Comparison of ENCODE assay signal across 8 cellular contexts in genomic region chr16:72848759-72849664, GRCh38.
DNase-seq lines count a peak whose midpoint lies in the region; TF ChIP-seq lines count a peak whose summit lies in the region.

No MANE protein-coding gene starts in this region.

- TF ChIP-seq CTCF in AG04449 (IDR thresholded peaks at IDR 0.05; ENCODE audit: insufficient read depth, low read length, missing control alignments) (no peak), VCaP (conservative IDR thresholded peaks at IDR 0.05) (no peak), left ventricle myocardium inferior (IDR thresholded peaks at IDR 0.05; ENCODE audit: borderline replicate concordance) (no peak), sigmoid colon (IDR thresholded peaks at IDR 0.05) (no peak)

- H3K36me3 ChIP-seq in left ventricle myocardium inferior (no peaks in the 10 kb centered on the region), sigmoid colon (no peaks in the 10 kb centered on the region)

- peak in 1 of 4 donors; percentile 56 for TF ChIP-seq EP300 in sigmoid colon (IDR thresholded peaks at IDR 0.05)

- H3K4me1 ChIP-seq in left ventricle myocardium inferior: peaks cover 91% of the 10 kb centered on the region
- H3K4me1 ChIP-seq in sigmoid colon: peaks cover 0 to 53% (median 39%) of the 10 kb centered on the region in 4 donors

- WGBS in sigmoid colon, 2 donors: 22 to 45% methylated on average over 24 of the region's 24 CpGs

- peaks cover 3% of the 10 kb centered on the region for H3K27me3 Mint-ChIP-seq in activated CD4-positive, alpha-beta memory T cell treated with anti-CD3 and anti-CD28 coated beads, Interleukin-2, amount 10 ng/mL, durations not matched to agents 7 days and 5 days

- CTCF ChIA-PET in AG04449 (lab: Yijun Ruan, JAX): interaction anchor here (0.7 to 9.8 kb wide), 6 partner anchors 8 to 622 kb away, joined by 3 to 123 read pairs (median 3); no protein-coding TSS in a partner anchor
- CTCF ChIA-PET in activated CD4-positive, alpha-beta memory T cell treated with anti-CD3 and anti-CD28 coated beads, Interleukin-2, amount 10 ng/mL, durations not matched to agents 7 days and 5 days (lab: Charles Lee): interaction anchor here (1.8 to 3.5 kb wide), 2 partner anchors 16 to 17 kb away, joined by 9 to 13 read pairs; no protein-coding TSS in a partner anchor

- intact Hi-C loops in left ventricle myocardium inferior (cut with micrococcal nuclease) (loop anchor here (10.0 kb wide), 1 partner anchor 86 kb away; no protein-coding TSS in a partner anchor), sigmoid colon (cut with DNase I) (loop anchor here (5.0 kb wide), 2 partner anchors 88 to 198 kb away; partner anchors contain the start of gene ZFHX3)

- no peak overlapping the region for H3K4me3 Mint-ChIP-seq in activated CD4-positive, alpha-beta memory T cell treated with anti-CD3 and anti-CD28 coated beads, Interleukin-2, amount 10 ng/mL, durations not matched to agents 7 days and 5 days

- no peaks in the 10 kb centered on the region for H3K27me3 ChIP-seq in left ventricle myocardium inferior (ENCODE audit: low read depth)
- no peaks in the 10 kb centered on the region for H3K27me3 ChIP-seq in sigmoid colon

- no peaks in the 10 kb centered on the region for H3K9me3 Mint-ChIP-seq in activated CD4-positive, alpha-beta memory T cell treated with anti-CD3 and anti-CD28 coated beads, Interleukin-2, amount 10 ng/mL, durations not matched to agents 7 days and 5 days

- DNase-seq in AG04449 (ENCODE audit: low read depth, low spot score) (peak; percentile 62), KBM-7 (peak; percentile 66), left ventricle myocardium inferior (peak; percentile 90), sigmoid colon (peak; percentile 94), GM19238 (ENCODE audit: insufficient read length, low spot score) (no peak)
- DNase-seq in activated CD8-positive, alpha-beta memory T cell treated with anti-CD3 and anti-CD28 coated beads, Interleukin-2, amount 50 U/mL, for 48 hours: no peak
- DNase-seq in activated CD4-positive, alpha-beta memory T cell treated with anti-CD3 and anti-CD28 coated beads, Interleukin-2, amount 10 ng/mL, durations not matched to agents 7 days and 5 days: no peak

- POLR2A ChIA-PET in AG04449 (lab: Yijun Ruan, JAX): interaction anchor here (0.7 to 1.0 kb wide), 2 partner anchors 190 to 365 kb away, joined by 3 read pairs; no protein-coding TSS in a partner anchor
- POLR2A ChIA-PET in activated CD4-positive, alpha-beta memory T cell treated with anti-CD3 and anti-CD28 coated beads, Interleukin-2, amount 10 ng/mL, durations not matched to agents 7 days and 5 days (lab: Charles Lee): no interaction called here

- no peak overlapping the region for H3K27ac Mint-ChIP-seq in activated CD4-positive, alpha-beta memory T cell treated with anti-CD3 and anti-CD28 coated beads, Interleukin-2, amount 10 ng/mL, durations not matched to agents 7 days and 5 days

- peak overlapping the region; percentile 34 for H3K27ac ChIP-seq in VCaP
- H3K27ac ChIP-seq in left ventricle myocardium inferior (replicated peaks): peak overlapping the region; percentile 81
- H3K27ac ChIP-seq in sigmoid colon: peak overlapping the region; percentile 56 to 79 (median 68)

- peaks cover 18% of the 10 kb centered on the region for H3K4me1 Mint-ChIP-seq in activated CD4-positive, alpha-beta memory T cell treated with anti-CD3 and anti-CD28 coated beads, Interleukin-2, amount 10 ng/mL, durations not matched to agents 7 days and 5 days

- no peaks in the 10 kb centered on the region for H3K36me3 Mint-ChIP-seq in activated CD4-positive, alpha-beta memory T cell treated with anti-CD3 and anti-CD28 coated beads, Interleukin-2, amount 10 ng/mL, durations not matched to agents 7 days and 5 days (ENCODE audit: low read depth)

- TF ChIP-seq POLR2A in sigmoid colon (IDR thresholded peaks at IDR 0.05): no peak

- no peaks in the 10 kb centered on the region for H3K9me3 ChIP-seq in left ventricle myocardium inferior (replicated peaks)
- no peaks in the 10 kb centered on the region for H3K9me3 ChIP-seq in sigmoid colon

- in situ Hi-C loops in KBM-7 (cut with MboI; ENCODE audit: low pct_unique_long_range_greater_than_20kb, low sequenced_read_pairs): loop anchor here (25.0 kb wide), 1 partner anchor 338 kb away; no protein-coding TSS in a partner anchor

- H3K4me3 ChIP-seq in AG04449 (ENCODE audit: low read depth, low read length) (peak overlapping the region; percentile 8), left ventricle myocardium inferior (peak overlapping the region; percentile 52), sigmoid colon (peak overlapping the region in 2 of 4 donors; percentile 2 to 13)

Comparison
In these comparisons a context has a peak if more than half of its experiments do, and no peak if none do; other contexts are left out.
1. DNase-seq: peak in AG04449 (single experiment), KBM-7 (single experiment), left ventricle myocardium inferior (single experiment) and sigmoid colon (single experiment); none in activated CD8-positive, alpha-beta memory T cell treated with anti-CD3 and anti-CD28 coated beads, Interleukin-2, amount 50 U/mL, for 48 hours (single experiment), GM19238 (single experiment) and activated CD4-positive, alpha-beta memory T cell treated with anti-CD3 and anti-CD28 coated beads, Interleukin-2, amount 10 ng/mL, durations not matched to agents 7 days and 5 days (single experiment).
2. Peak in every context shown above with its lines, with median percentiles within 50 percentile points of each other: H3K27ac ChIP-seq.